Comparison of ENCODE assay signal across 15 cellular contexts in genomic region chr10:42942279-42942932, GRCh38.
"Had no signal": no experiment of that assay in that cellular context is flagged by ENCODE, and none has a peak within 500 bp of the region (broad histone marks: within the 10 kb centered on the region; RNA-seq: fewer than 3 reads in every experiment).

No MANE protein-coding gene starts in this region.

- DNase-seq: activated B cell treated with CpG ODN at 0.5 μM for 24 hours; activated CD4-positive, alpha-beta T cell treated with anti-CD3 and anti-CD28 coated beads for 48 hours; activated CD8-positive, alpha-beta T cell treated with anti-CD3 and anti-CD28 coated beads for 36 hours; activated naive CD4-positive, alpha-beta T cell treated with anti-CD3 and anti-CD28 coated beads, Interleukin-2, amount 50 U/mL, for 16 hours; mucosa of descending colon; naive thymus-derived CD8-positive, alpha-beta T cell; psoas muscle; right lobe of liver; stimulated activated CD4-positive, alpha-beta T cell treated with anti-CD3 and anti-CD28 coated beads, Interleukin-1b, Interleukin-23, amount 100 ng/mL, for 48 hours had no signal

- H3K9me3 ChIP-seq: mucosa of descending colon, psoas muscle, right lobe of liver, tibial artery had no signal

- H3K27me3 ChIP-seq: right lobe of liver had no signal

- H3K27ac ChIP-seq: dorsolateral prefrontal cortex, psoas muscle, right lobe of liver, tibial artery had no signal

- ATAC-seq: activated CD8-positive, alpha-beta T cell treated with anti-CD3 and anti-CD28 coated beads for 36 hours; activated T-helper 17 cell treated with anti-CD3 and anti-CD28 coated beads, Interleukin-2, amount 50 U/mL, for 72 hours; left lobe of liver; mucosa of descending colon; naive thymus-derived CD8-positive, alpha-beta T cell; psoas muscle had no signal

- FAIRE-seq: endometrium, islet of Langerhans had no signal

- H3K4me1 ChIP-seq: psoas muscle, right lobe of liver, tibial artery had no signal

- H3K4me3 ChIP-seq: dorsolateral prefrontal cortex, mucosa of descending colon, psoas muscle, right lobe of liver, tibial artery had no signal

- H3K36me3 ChIP-seq: right lobe of liver, tibial artery had no signal
